ENCODE assay signal across 18 cellular contexts in the genomic region with DNA sequence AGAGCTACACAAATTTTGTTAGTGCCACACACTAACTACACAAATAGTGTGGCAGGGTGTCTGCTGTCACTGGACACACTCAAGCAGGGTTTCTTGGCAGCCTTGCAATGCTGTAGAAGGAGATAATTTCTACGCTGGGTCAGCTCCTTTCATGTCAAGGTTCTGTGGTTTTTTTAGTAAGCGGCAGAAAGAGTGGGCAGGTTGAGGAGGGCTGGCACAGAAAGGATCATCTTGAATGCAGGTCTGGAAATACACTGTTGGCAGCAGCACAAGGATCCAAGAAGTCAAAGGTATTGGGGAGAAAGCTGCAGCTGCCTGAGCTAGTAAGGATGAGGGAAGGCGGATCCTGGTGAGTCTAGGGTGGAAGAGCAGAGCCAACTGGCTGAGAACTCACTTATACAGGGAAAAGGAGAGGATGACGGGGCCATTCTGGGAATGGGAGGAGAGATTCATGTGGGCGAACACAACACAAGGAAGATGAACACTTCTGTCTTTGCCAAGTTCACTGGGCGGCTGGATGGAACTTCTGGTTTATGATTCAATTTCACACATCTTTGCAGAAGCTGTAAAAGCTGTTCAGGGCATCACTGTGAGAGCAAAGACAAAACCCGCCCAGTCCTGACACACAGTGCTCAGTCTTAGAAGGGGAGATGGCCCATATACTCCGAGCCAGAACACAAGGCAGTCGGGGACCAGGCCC. TPM values are rescaled to one million over a fixed set of nuclear protein-coding genes. Genes with fewer than 3 reads are reported as not detected.
DNase-seq lines count a peak whose midpoint lies in the region; ATAC-seq and TF ChIP-seq lines count a peak whose summit lies in the region.
"Had no signal": no experiment of that assay in that cellular context is flagged by ENCODE, and none has a peak within 500 bp of the region (broad histone marks: within the 10 kb centered on the region; RNA-seq: fewer than 3 reads in every experiment).

No MANE protein-coding gene starts in this region.

- no peak overlapping the region for H2BK120ac ChIP-seq in mesenchymal stem cell (ENCODE audit: low read depth, low read length)

- H3K36me3 ChIP-seq in left ventricle myocardium inferior (no peaks in the 10 kb centered on the region), mesenchymal stem cell (ENCODE audit: control insufficient read depth in 1 of 2, insufficient read depth in 2 of 2, low read depth in 1 of 2, low read length in 2 of 2) (no peaks in the 10 kb centered on the region), psoas muscle (ENCODE audit: insufficient read depth in 1 of 2, low read depth in 1 of 2) (no peaks in the 10 kb centered on the region), aorta (ENCODE audit: control insufficient read depth in 1 of 2, insufficient read depth in 2 of 2, low read length in 1 of 2) (no peaks in the 10 kb centered on the region)

- H3K18ac ChIP-seq in mesenchymal stem cell (ENCODE audit: low read depth in 1 of 2, low read length in 2 of 2), result no peak overlapping the region

- 91% methylated on average over 9 of the region's 9 CpGs for WGBS in mesenchymal stem cell
- WGBS in psoas muscle, 3 donors, result 59 to 71% (median 61%) methylated on average over 9 of the region's 9 CpGs
- WGBS in aorta, 2 donors, result 95% methylated on average over 9 of the region's 9 CpGs

- no peak overlapping the region for H3K4ac ChIP-seq in mesenchymal stem cell (ENCODE audit: low read depth in 1 of 2, low read length in 2 of 2)

- H3K14ac ChIP-seq in mesenchymal stem cell (ENCODE audit: low read length in 2 of 2), result no peak overlapping the region

- DNase-seq in left ventricle myocardium superior (no peak), left ventricle myocardium inferior (no peak), mesenchymal stem cell (no peak), psoas muscle (peak in 1 of 2 donors; percentile 59), aorta (peak in 1 of 2 donors; percentile 51), GOT3 (lab: John Stamatoyannopoulos, UW) (no peak), glomerular visceral epithelial cell (ENCODE audit: extremely low spot score) (no peak), SHP77 treated with DMSO at 0.1 percent for 48 hours (lab: John Stamatoyannopoulos, UW) (no peak)
- DNase-seq: GF-D8, NCI-H1436, NCI-H2029, NCI-H2171 treated with DMSO at 0.1 percent for 48 hours, NCI-H774 had no signal

- no peak for TF ChIP-seq CTCF in left ventricle myocardium inferior (IDR thresholded peaks at IDR 0.05; ENCODE audit: borderline replicate concordance)
- no peak for TF ChIP-seq CTCF in psoas muscle (IDR thresholded peaks at IDR 0.05)

- H4K91ac ChIP-seq in mesenchymal stem cell (ENCODE audit: low read length), result no peak overlapping the region

- no peak overlapping the region for H3K23ac ChIP-seq in mesenchymal stem cell (ENCODE audit: low read length in 2 of 2)

- H3K4me1 ChIP-seq in left ventricle myocardium inferior (no peaks in the 10 kb centered on the region), mesenchymal stem cell (ENCODE audit: control insufficient read depth, insufficient read depth, low read depth, low read length) (no peaks in the 10 kb centered on the region), psoas muscle (no peaks in the 10 kb centered on the region), aorta (ENCODE audit: control insufficient read depth in 1 of 2, insufficient read depth in 2 of 2, low read length in 2 of 2) (no peaks in the 10 kb centered on the region)
- H3K4me1 ChIP-seq: A549 had no signal

- peaks cover 8% of the 10 kb centered on the region for H3K27me3 ChIP-seq in left ventricle myocardium inferior (ENCODE audit: low read depth)
- no peaks in the 10 kb centered on the region for H3K27me3 ChIP-seq in mesenchymal stem cell (ENCODE audit: control insufficient read depth in 1 of 2, insufficient read depth in 1 of 2, low read length in 2 of 2)
- H3K27me3 ChIP-seq in psoas muscle (ENCODE audit: insufficient read depth in 3 of 3, low read length in 2 of 3), result no peaks in the 10 kb centered on the region
- H3K27me3 ChIP-seq in aorta (ENCODE audit: control insufficient read depth in 1 of 2, insufficient read depth in 2 of 2, low read length in 1 of 2), result no peaks in the 10 kb centered on the region

- H2BK15ac ChIP-seq in mesenchymal stem cell (ENCODE audit: low read depth, poor library complexity, severe bottlenecking), result no peak overlapping the region

- H3K4me3 ChIP-seq in left ventricle myocardium inferior (no peak overlapping the region), mesenchymal stem cell (ENCODE audit: insufficient read depth in 1 of 2, low read depth in 1 of 2, low read length in 2 of 2) (no peak overlapping the region), psoas muscle (no peak overlapping the region), aorta (ENCODE audit: low read length in 2 of 2) (no peak overlapping the region)
- H3K4me3 ChIP-seq: A549, K562 had no signal

- peak overlapping the region; percentile 65 for H3K9ac ChIP-seq in mesenchymal stem cell (ENCODE audit: low read length)

- no peak overlapping the region for H3K27ac ChIP-seq in left ventricle myocardium inferior (replicated peaks)
- no peak overlapping the region for H3K27ac ChIP-seq in mesenchymal stem cell (ENCODE audit: low read length, poor library complexity, severe bottlenecking)
- H3K27ac ChIP-seq in psoas muscle, result no peak overlapping the region
- no peak overlapping the region for H3K27ac ChIP-seq in aorta (ENCODE audit: low read depth in 1 of 2, low read length in 2 of 2)
- H3K27ac ChIP-seq: A549, C4-2B had no signal

- H3K9me3 ChIP-seq in left ventricle myocardium inferior (replicated peaks) (peaks cover 13% of the 10 kb centered on the region), mesenchymal stem cell (ENCODE audit: control insufficient read depth, low read length) (peaks cover 7% of the 10 kb centered on the region), psoas muscle (peaks cover 8% of the 10 kb centered on the region), aorta (ENCODE audit: control insufficient read depth, low read length) (peaks cover 3% of the 10 kb centered on the region)
- H3K9me3 ChIP-seq: A549 had no signal

- no peak overlapping the region for H2AK5ac ChIP-seq in mesenchymal stem cell (ENCODE audit: low read length, severe bottlenecking)

- ATAC-seq in left ventricle myocardium superior, result peak; percentile 58
- peak; percentile 42 to 76 (median 54) for ATAC-seq in psoas muscle
- peak; percentile 64 for ATAC-seq in aorta (ENCODE audit: low FRiP score)
- ATAC-seq: A549, K562, Panc1 had no signal

- H2BK5ac ChIP-seq in mesenchymal stem cell (ENCODE audit: low read depth, low read length, poor library complexity, severe bottlenecking), result no peak overlapping the region

- no peaks in the 10 kb centered on the region for H3K79me1 ChIP-seq in mesenchymal stem cell (replicated peaks; ENCODE audit: low read length, poor library complexity, severe bottlenecking)

- intact Hi-C loops in left ventricle myocardium superior (cut with micrococcal nuclease) (no loop called here), left ventricle myocardium inferior (cut with micrococcal nuclease) (no loop called here), psoas muscle (cut with DNase I) (no loop called here), aorta (cut with DNase I) (no loop called here)

- H3K4me2 ChIP-seq in mesenchymal stem cell (ENCODE audit: low read length, poor library complexity, severe bottlenecking), result no peak overlapping the region
- H3K4me2 ChIP-seq: A549 had no signal

- no peak overlapping the region for H4K8ac ChIP-seq in mesenchymal stem cell (ENCODE audit: low read length)

- H2BK12ac ChIP-seq in mesenchymal stem cell (ENCODE audit: low read length in 2 of 2), result no peak overlapping the region

- no peak overlapping the region for H2AFZ ChIP-seq in mesenchymal stem cell (ENCODE audit: low read depth, low read length)

RNA-seq across cellular contexts. Expression of a gene that starts 16.9 kb away (rescaled TPM):
- total RNA-seq in left ventricle myocardium superior, result 4.6 TPM
- 4.1 TPM for total RNA-seq in left ventricle myocardium inferior
- 12.5 TPM for polyA plus RNA-seq in mesenchymal stem cell (2013, experiment 1 of 2)
- 14.3 TPM for polyA plus RNA-seq in mesenchymal stem cell (2013, experiment 2 of 2)
- 10 to 100 TPM in 3 of 4 donors, 1 to 10 TPM in 1; 9.5 to 16.8 (median 10.9) TPM for total RNA-seq in psoas muscle
- polyA plus RNA-seq in psoas muscle, result 1 to 10 TPM; 3.8 to 5.1 (median 4.9) TPM
- 10 to 100 TPM; 12.8 to 24.9 TPM for total RNA-seq in aorta
- polyA plus RNA-seq in aorta, result 1 to 10 TPM; 1.9 to 3.0 TPM
- total RNA-seq: NCI-H460 had no signal
